In genomic region chr4:139299536-139299935, GRCh38 we compare ENCODE assay signal across 12 cellular contexts. TPM values are rescaled to one million over a fixed set of nuclear protein-coding genes. Genes with fewer than 3 reads are reported as not detected.
DNase-seq lines count a peak whose midpoint lies in the region; ATAC-seq, FAIRE-seq and TF ChIP-seq lines count a peak whose summit lies in the region.
"Had no signal": no experiment of that assay in that cellular context is flagged by ENCODE, and none has a peak within 500 bp of the region (broad histone marks: within the 10 kb centered on the region; RNA-seq: fewer than 3 reads in every experiment).

No MANE protein-coding gene starts in this region.

- H3K9me3 ChIP-seq in esophagus squamous epithelium (no peaks in the 10 kb centered on the region), sigmoid colon (no peaks in the 10 kb centered on the region)

- FAIRE-seq in RCC 7860 (lab: Jason Lieb, UNC) = peak; percentile 46

- intact Hi-C loops in esophagus squamous epithelium (cut with DNase I) = loop anchor here (5.0 to 10.0 kb wide), 2 partner anchors 72 to 205 kb away; no protein-coding TSS in a partner anchor
- intact Hi-C loops in sigmoid colon (cut with DNase I) = loop anchor here (5.0 kb wide), 1 partner anchor 197 kb away; no protein-coding TSS in a partner anchor

- H3K27ac Mint-ChIP-seq in activated T-cell treated with anti-CD3 and anti-CD28 coated beads, Interleukin-2, amount 50 U/mL, for 24 hours = peak overlapping the region; percentile 50

- no peaks in the 10 kb centered on the region for H3K9me3 Mint-ChIP-seq in activated T-cell treated with anti-CD3 and anti-CD28 coated beads, Interleukin-2, amount 50 U/mL, for 24 hours

- no peaks in the 10 kb centered on the region for H3K27me3 Mint-ChIP-seq in activated T-cell treated with anti-CD3 and anti-CD28 coated beads, Interleukin-2, amount 50 U/mL, for 24 hours

- peaks cover 0 to 4% (median 0%) of the 10 kb centered on the region in 3 donors for H3K36me3 ChIP-seq in esophagus squamous epithelium
- no peaks in the 10 kb centered on the region for H3K36me3 ChIP-seq in sigmoid colon

- TF ChIP-seq CTCF in esophagus squamous epithelium (IDR thresholded peaks at IDR 0.05) (no peak), sigmoid colon (IDR thresholded peaks at IDR 0.05) (no peak)

- no peak for ATAC-seq in HG02840 (IDR thresholded peaks at IDR 0.05; ENCODE audit: low FRiP score, unreplicated experiment)

- H3K27me3 ChIP-seq in esophagus squamous epithelium = no peaks in the 10 kb centered on the region
- H3K27me3 ChIP-seq in sigmoid colon = no peaks in the 10 kb centered on the region

- peak overlapping the region in 3 of 4 donors; percentile 86 to 97 (median 94) for H3K27ac ChIP-seq in esophagus squamous epithelium
- H3K27ac ChIP-seq in sigmoid colon = peak overlapping the region in 3 of 4 donors; percentile 95 to 98 (median 96)

- H3K4me1 Mint-ChIP-seq in activated T-cell treated with anti-CD3 and anti-CD28 coated beads, Interleukin-2, amount 50 U/mL, for 24 hours (ENCODE audit: low read depth) = peaks cover 52% of the 10 kb centered on the region

- no peak for DNase-seq in activated T-cell treated with anti-CD3 and anti-CD28 coated beads, Interleukin-2, amount 50 U/mL, for 24 hours
- no peak for DNase-seq in activated T-cell treated with anti-CD3 and anti-CD28 coated beads, Interleukin-2, amount 50 U/mL, for 48 hours
- DNase-seq in RCC 7860 (ENCODE audit: low spot score) (peak; percentile 34), esophagus squamous epithelium (lab: John Stamatoyannopoulos, UW) (no peak), sigmoid colon (no peak), HUDEP-2 (lab: John Stamatoyannopoulos, UW; ENCODE audit: unreplicated experiment in 76 of 76) (no peak), NCI-H1105 (lab: John Stamatoyannopoulos, UW) (no peak)
- DNase-seq: anterior cingulate cortex; NCI-H1048; stimulated activated CD4-positive, alpha-beta T cell treated with anti-CD3 and anti-CD28 coated beads, Interleukin-12 subunit alpha, Interleukin-12 subunit beta, amount 100 ng/mL, for 4 hours; SW 1271 had no signal

- H3K4me3 ChIP-seq in esophagus squamous epithelium (peak overlapping the region in 1 of 4 donors; percentile 87), sigmoid colon (no peak overlapping the region)

- TF ChIP-seq POLR2A in esophagus squamous epithelium (IDR thresholded peaks at IDR 0.05) (no peak), sigmoid colon (IDR thresholded peaks at IDR 0.05) (no peak)

- peaks cover 47% of the 10 kb centered on the region for H3K36me3 Mint-ChIP-seq in activated T-cell treated with anti-CD3 and anti-CD28 coated beads, Interleukin-2, amount 50 U/mL, for 24 hours (ENCODE audit: low read depth)

- 27 to 50% methylated on average over 1 of the region's 1 CpG for WGBS in esophagus squamous epithelium, 2 donors
- 23 to 78% methylated on average over 1 of the region's 1 CpG for WGBS in sigmoid colon, 2 donors

- peak overlapping the region; percentile 99 for H3K4me3 Mint-ChIP-seq in activated T-cell treated with anti-CD3 and anti-CD28 coated beads, Interleukin-2, amount 50 U/mL, for 24 hours

- H3K4me1 ChIP-seq in esophagus squamous epithelium (peaks cover 6 to 79% (median 40%) of the 10 kb centered on the region in 3 donors), sigmoid colon (peaks cover 0 to 60% (median 36%) of the 10 kb centered on the region in 4 donors)

- no peak for TF ChIP-seq EP300 in sigmoid colon (IDR thresholded peaks at IDR 0.05)

RNA-seq across cellular contexts. Expression of gene NAA15, which starts 1.8 kb away (rescaled TPM):
- total RNA-seq in esophagus squamous epithelium = 10 to 100 TPM; 28.8 to 51.1 (median 38.4) TPM
- total RNA-seq in sigmoid colon = 10 to 100 TPM; 21.6 to 40.3 (median 28.9) TPM
- 10 to 100 TPM in 1 of 3 donors, 1 to 10 TPM in 2; 5.4 to 12.3 (median 7.4) TPM for polyA plus RNA-seq in sigmoid colon

RNA-seq across cellular contexts. Expression of gene NDUFC1, which starts 2.7 kb away (rescaled TPM):
- total RNA-seq in esophagus squamous epithelium (10 to 100 TPM; 24.6 to 57.5 (median 40.9) TPM), sigmoid colon (10 to 100 TPM; 17.4 to 45.4 (median 31.4) TPM)
- polyA plus RNA-seq in sigmoid colon = 100 to 1,000 TPM; 123 to 216 (median 210) TPM

RNA-seq across cellular contexts. Expression of gene MGARP, which starts 19.5 kb away (rescaled TPM):
- total RNA-seq in esophagus squamous epithelium (under 1 TPM in 1 of 4 donors, not detected in 3; 0.38 TPM), sigmoid colon (1 to 10 TPM in 3 of 4 donors, under 1 TPM in 1; 0.68 to 2.2 (median 1.3) TPM)
- under 1 TPM in 1 of 3 donors, not detected in 2; 0.16 TPM for polyA plus RNA-seq in sigmoid colon
